In genomic region chr3:64038252-64038651, GRCh38 we compare ENCODE assay signal across 23 cellular contexts.
"Had no signal": no experiment of that assay in that cellular context is flagged by ENCODE, and none has a peak within 500 bp of the region (broad histone marks: within the 10 kb centered on the region; RNA-seq: fewer than 3 reads in every experiment).

No MANE protein-coding gene starts in this region.

- ATAC-seq: activated T-helper 17 cell treated with anti-CD3 and anti-CD28 coated beads, Interleukin-2, amount 50 U/mL, for 72 hours; PC-3; T-helper 17 cell had no signal

- H3K9me3 Mint-ChIP-seq: central memory CD8-positive, alpha-beta T cell had no signal

- H3K27ac Mint-ChIP-seq: activated CD4-positive, alpha-beta memory T cell treated with anti-CD3 and anti-CD28 coated beads for 36 hours; activated CD4-positive, alpha-beta T cell treated with anti-CD3 and anti-CD28 coated beads, Interleukin-2, amount 10 ng/mL, durations not matched to agents 7 days and 5 days; activated naive CD4-positive, alpha-beta T cell treated with anti-CD3 and anti-CD28 coated beads for 36 hours; activated naive CD8-positive, alpha-beta T cell; activated T-helper 17 cell treated with anti-CD3 and anti-CD28 coated beads, Interleukin-2, amount 50 U/mL, for 72 hours; T-helper 17 cell had no signal

- DNase-seq: activated CD4-positive, alpha-beta memory T cell treated with anti-CD3 and anti-CD28 coated beads for 36 hours; activated CD4-positive, alpha-beta T cell treated with anti-CD3 and anti-CD28 coated beads, Interleukin-2, amount 10 ng/mL, durations not matched to agents 7 days and 5 days; activated CD4-positive, CD25-positive, alpha-beta regulatory T cell; activated CD8-positive, alpha-beta memory T cell treated with anti-CD3 and anti-CD28 coated beads for 24 hours; activated gamma-delta T cell; activated naive CD4-positive, alpha-beta T cell treated with anti-CD3 and anti-CD28 coated beads for 36 hours; activated T-cell treated with anti-CD3 and anti-CD28 coated beads, Interleukin-2, amount 50 U/mL, for 48 hours; amygdala; MM.1S; NCI-H1105; NCI-H1436; NCI-H187 treated with DMSO at 0.1 percent for 48 hours; NCI-H2081 treated with DMSO at 0.1 percent for 48 hours; NCI-H226; NCI-H526; PC-3; SHP77 treated with DMSO at 0.1 percent for 48 hours; T-helper 17 cell; T-helper 9 cell had no signal

- H3K36me3 Mint-ChIP-seq: activated CD4-positive, alpha-beta memory T cell treated with anti-CD3 and anti-CD28 coated beads for 36 hours; activated naive CD8-positive, alpha-beta T cell; brain had no signal

- H3K4me1 Mint-ChIP-seq: activated CD4-positive, alpha-beta T cell treated with anti-CD3 and anti-CD28 coated beads, Interleukin-2, amount 10 ng/mL, durations not matched to agents 7 days and 5 days; activated T-helper 17 cell treated with anti-CD3 and anti-CD28 coated beads, Interleukin-2, amount 50 U/mL, for 72 hours; central memory CD8-positive, alpha-beta T cell had no signal

- H3K4me3 Mint-ChIP-seq: activated CD4-positive, alpha-beta memory T cell treated with anti-CD3 and anti-CD28 coated beads for 36 hours; activated CD4-positive, alpha-beta T cell treated with anti-CD3 and anti-CD28 coated beads, Interleukin-2, amount 10 ng/mL, durations not matched to agents 7 days and 5 days; activated naive CD4-positive, alpha-beta T cell treated with anti-CD3 and anti-CD28 coated beads for 36 hours; activated naive CD8-positive, alpha-beta T cell; activated T-helper 17 cell treated with anti-CD3 and anti-CD28 coated beads, Interleukin-2, amount 50 U/mL, for 72 hours; central memory CD8-positive, alpha-beta T cell; T-helper 17 cell had no signal
